Comparison of ENCODE assay signal across 8 cellular contexts in genomic region chr2:28753043-28753683, GRCh38. TPM values are rescaled to one million over a fixed set of nuclear protein-coding genes. Genes with fewer than 3 reads are reported as not detected.
DNase-seq lines count a peak whose midpoint lies in the region; ATAC-seq and TF ChIP-seq lines count a peak whose summit lies in the region.

No MANE protein-coding gene starts in this region.

- H3K9me3 ChIP-seq in HUES48 (ENCODE audit: control insufficient read depth, insufficient read depth, low read length), result no peaks in the 10 kb centered on the region
- H3K9me3 ChIP-seq in SJSA1 (replicated peaks), result no peaks in the 10 kb centered on the region
- no peaks in the 10 kb centered on the region for H3K9me3 ChIP-seq in gastrocnemius medialis

- H3K27me3 ChIP-seq in HUES48 (ENCODE audit: control insufficient read depth, insufficient read depth, low read length), result no peaks in the 10 kb centered on the region
- H3K27me3 ChIP-seq in SJSA1 (replicated peaks), result no peaks in the 10 kb centered on the region
- no peaks in the 10 kb centered on the region for H3K27me3 ChIP-seq in gastrocnemius medialis

- H3K27ac ChIP-seq in HUES48 (ENCODE audit: low read depth, low read length), result peak overlapping the region; percentile 96
- peak overlapping the region; percentile 95 for H3K27ac ChIP-seq in SJSA1
- H3K27ac ChIP-seq in angular gyrus (ENCODE audit: low read depth, low read length), result peak overlapping the region; percentile 96
- H3K27ac ChIP-seq in gastrocnemius medialis, result peak overlapping the region; percentile 96 to 99 (median 97)

- ATAC-seq in gastrocnemius medialis, result peak; percentile 37 to 43
- no peak for ATAC-seq in HG03442 (IDR thresholded peaks at IDR 0.05; ENCODE audit: unreplicated experiment)
- no peak for ATAC-seq in GM19452 (IDR thresholded peaks at IDR 0.05; ENCODE audit: unreplicated experiment)

- H3K36me3 ChIP-seq in HUES48 (ENCODE audit: control insufficient read depth, insufficient read depth, low read length) (peaks cover 8% of the 10 kb centered on the region), SJSA1 (peaks cover 17% of the 10 kb centered on the region), gastrocnemius medialis (no peaks in the 10 kb centered on the region)

- H3K4me3 ChIP-seq in HUES48 (ENCODE audit: low read depth, low read length) (peak overlapping the region; percentile 81), SJSA1 (peak overlapping the region; percentile 94), iPS-11a (ENCODE audit: low read depth, low read length) (peak overlapping the region; percentile 88), gastrocnemius medialis (peak overlapping the region; percentile 70 to 90 (median 88))

- H3K4me1 ChIP-seq in HUES48 (ENCODE audit: control insufficient read depth, insufficient read depth, low read length) (peaks cover 31% of the 10 kb centered on the region), SJSA1 (replicated peaks) (peaks cover 50% of the 10 kb centered on the region), gastrocnemius medialis (peaks cover 54 to 57% of the 10 kb centered on the region in 2 donors)

- intact Hi-C loops in gastrocnemius medialis (cut with DNase I; ENCODE audit: low total_unique reads), result loop anchor here (1.0 to 5.0 kb wide), 4 partner anchors 131 to 356 kb away; no protein-coding TSS in a partner anchor

- peak; percentile 56 to 70 (median 64) for TF ChIP-seq CTCF in gastrocnemius medialis (IDR thresholded peaks at IDR 0.05 in 4 of 5, conservative IDR thresholded peaks at IDR 0.05 in 1 of 5)

- in situ Hi-C loops in gastrocnemius medialis (cut with MboI; ENCODE audit: low sequenced_read_pairs in 4 of 4), result loop anchor here (5.0 to 10.0 kb wide), 3 partner anchors 158 to 168 kb away; no protein-coding TSS in a partner anchor

- DNase-seq in COLO668 (lab: John Stamatoyannopoulos, UW; ENCODE audit: unreplicated experiment) (peak; percentile 52), SJSA1 (ENCODE audit: low read depth in 1 of 2, low spot score in 2 of 2) (peak; percentile 51 to 73), gastrocnemius medialis (peak; percentile 44 to 71)

- TF ChIP-seq POLR2A in gastrocnemius medialis (IDR thresholded peaks at IDR 0.05), result peak; percentile 34 to 48

- peak overlapping the region; percentile 97 for H3K9ac ChIP-seq in HUES48 (ENCODE audit: low read depth, low read length)

RNA-seq across cellular contexts. Expression of gene PPP1CB, which starts 1.5 kb away (rescaled TPM):
- 206 and 247 TPM in 2 replicates for total RNA-seq in SJSA1 (2014; rRNA removed; shearing (Covaris generic))
- 100 to 1,000 TPM; 230 to 419 (median 317) TPM for total RNA-seq in gastrocnemius medialis

RNA-seq across cellular contexts. Expression of gene SPDYA, which starts 57.5 kb away (rescaled TPM):
- 0.24 and 0.28 TPM in 2 replicates for total RNA-seq in SJSA1 (2014; rRNA removed; shearing (Covaris generic))
- total RNA-seq in gastrocnemius medialis, result under 1 TPM in 1 of 4 donors, not detected in 3; 0.31 TPM

Comparison
In these comparisons a context has a peak if more than half of its experiments do, and no peak if none do; other contexts are left out.
1. ATAC-seq: peak in gastrocnemius medialis (2 of 2); none in HG03442 (single experiment) and GM19452 (single experiment).
2. Peak in every context shown above with its lines, with median percentiles within 50 percentile points of each other: DNase-seq, H3K27ac ChIP-seq and H3K4me3 ChIP-seq.